Comparison of ENCODE assay signal across 20 cellular contexts in the genomic region with DNA sequence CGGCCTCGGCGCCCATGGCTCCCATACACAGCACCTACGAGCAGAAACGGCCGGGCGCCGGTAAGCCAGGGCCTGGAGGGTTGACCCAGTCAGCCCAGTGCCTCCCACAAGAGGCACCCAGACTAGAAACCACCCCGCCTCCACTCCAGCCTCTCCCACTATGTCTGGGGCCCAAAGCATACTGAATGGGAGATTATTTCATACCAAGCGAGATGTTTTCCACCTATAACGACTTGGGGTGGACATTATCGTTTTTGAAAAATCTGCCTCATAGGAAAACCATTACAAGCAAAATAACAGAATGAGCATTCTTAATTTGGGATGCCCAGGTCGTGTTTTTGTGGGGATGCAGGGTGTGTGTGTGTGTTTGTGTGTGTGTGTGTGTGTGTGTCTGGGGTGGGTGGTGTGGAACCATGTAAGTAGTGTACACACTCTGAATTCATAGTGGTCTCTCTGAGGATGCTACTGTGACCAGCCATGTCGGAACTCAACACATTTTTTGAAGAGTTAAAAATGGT. TPM values are rescaled to one million over a fixed set of nuclear protein-coding genes. Genes with fewer than 3 reads are reported as not detected.
DNase-seq lines count a peak whose midpoint lies in the region; ATAC-seq, FAIRE-seq and TF ChIP-seq lines count a peak whose summit lies in the region.
"Had no signal": no experiment of that assay in that cellular context is flagged by ENCODE, and none has a peak within 500 bp of the region (broad histone marks: within the 10 kb centered on the region; RNA-seq: fewer than 3 reads in every experiment).

No MANE protein-coding gene starts in this region.

- peak overlapping the region; percentile 47 for H3K23ac ChIP-seq in IMR-90 (ENCODE audit: low read depth, low read length)

- no CpG with 5 or more reads among the region's 14 CpGs for WGBS in IMR-90 (ENCODE audit: extremely low coverage in 2 of 2, insufficient read length in 1 of 2), 2 experiments

- DNase-seq in IMR-90 = no peak
- DNase-seq in bronchial epithelial cell (ENCODE audit: low read depth) = no peak
- no peak for DNase-seq in lower lobe of right lung
- no peak for DNase-seq in gastrocnemius medialis
- DNase-seq in globus pallidus (ENCODE audit: low spot score) = no peak
- DNase-seq in D341Med (ENCODE audit: low spot score) = no peak
- DNase-seq in activated CD4-positive, alpha-beta T cell treated with anti-CD3 and anti-CD28 coated beads for 4 hours = no peak
- DNase-seq: activated CD4-positive, alpha-beta T cell treated with anti-CD3 and anti-CD28 coated beads, Interleukin-2, amount 10 ng/mL, durations not matched to agents 7 days and 5 days; activated CD8-positive, alpha-beta memory T cell treated with anti-CD3 and anti-CD28 coated beads, Interleukin-2, amount 50 U/mL, for 4 hours; effector CD8-positive, alpha-beta T cell; immature natural killer cell; KG1; NCI-H1092 treated with DMSO at 0.1 percent for 48 hours; NCI-H2029 treated with DMSO at 0.1 percent for 48 hours; NCI-H510A had no signal

- H3K4me2 ChIP-seq in IMR-90 (ENCODE audit: low read depth, low read length) = peak overlapping the region; percentile 83

- H2BK15ac ChIP-seq in IMR-90 (ENCODE audit: low read depth, low read length) = peak overlapping the region; percentile 63; the same call in 1 of the 3 replicates

- no peaks in the 10 kb centered on the region for H3K9me1 ChIP-seq in IMR-90 (ENCODE audit: insufficient read depth, low read length)

- TF ChIP-seq CTCF in IMR-90 (conservative IDR thresholded peaks at IDR 0.05; ENCODE audit: low read depth, low read length) = no peak
- no peak for TF ChIP-seq CTCF in bronchial epithelial cell (IDR thresholded peaks at IDR 0.05; ENCODE audit: insufficient read depth, low read length, severe bottlenecking)
- TF ChIP-seq CTCF in lower lobe of right lung (IDR thresholded peaks at IDR 0.05) = no peak
- no peak for TF ChIP-seq CTCF in gastrocnemius medialis (IDR thresholded peaks at IDR 0.05 in 4 of 5, conservative IDR thresholded peaks at IDR 0.05 in 1 of 5)

- H3K9ac ChIP-seq in IMR-90 (ENCODE audit: low read depth, low read length) = peak overlapping the region; percentile 87

- no peak for ATAC-seq in IMR-90 (ENCODE audit: low read depth)
- ATAC-seq in lower lobe of right lung = no peak
- ATAC-seq in gastrocnemius medialis = no peak
- no peak for ATAC-seq in HG03432 (IDR thresholded peaks at IDR 0.05; ENCODE audit: unreplicated experiment)
- ATAC-seq: heart left ventricle, right cardiac atrium, Right ventricle myocardium inferior had no signal

- CTCF ChIA-PET in IMR-90 (lab: Yijun Ruan, JAX) = interaction anchor here (1.0 kb wide), 1 partner anchor 15 kb away, joined by 4 read pairs; no protein-coding TSS in a partner anchor

- intact Hi-C loops in IMR-90 (cut with micrococcal nuclease) (loop anchor here (5.0 kb wide), 1 partner anchor 1054 kb away; no protein-coding TSS in a partner anchor), lower lobe of right lung (cut with DNase I) (no loop called here), gastrocnemius medialis (cut with DNase I; ENCODE audit: low total_unique reads) (no loop called here)

- H3K4me3 ChIP-seq in IMR-90 (ENCODE audit: insufficient read depth, low read depth, low read length) (peak overlapping the region; percentile 40), bronchial epithelial cell (ENCODE audit: low read depth, low read length) (no peak overlapping the region), lower lobe of right lung (peak overlapping the region; percentile 70), gastrocnemius medialis (no peak overlapping the region)
- H3K4me3 ChIP-seq: testis had no signal

- POLR2A ChIA-PET in IMR-90 (lab: Charles Lee; ENCODE audit: unreplicated experiment) = no interaction called here

- peak overlapping the region; percentile 76 to 84 for H4K8ac ChIP-seq in IMR-90 (ENCODE audit: low read depth in 2 of 2, low read length in 2 of 2)

- H3K18ac ChIP-seq in IMR-90 (ENCODE audit: low read depth, low read length) = peak overlapping the region; percentile 77

- H3K14ac ChIP-seq in IMR-90 (replicated peaks; ENCODE audit: low read depth, low read length) = peak overlapping the region; percentile 72

- peak; percentile 13 for FAIRE-seq in bronchial epithelial cell (lab: Jason Lieb, UNC)

- 0 out of 2 replicates have a peak overlapping the region, but pooled peaks have one; percentile 17 for H2BK20ac ChIP-seq in IMR-90 (ENCODE audit: low read depth, low read length)

- peak overlapping the region; percentile 63 for H2AK9ac ChIP-seq in IMR-90 (replicated peaks; ENCODE audit: low read depth, low read length, poor library complexity)

- no peaks in the 10 kb centered on the region for H4K20me1 ChIP-seq in IMR-90 (ENCODE audit: insufficient read depth, low read length)

- H3K27me3 ChIP-seq in IMR-90 (ENCODE audit: control insufficient read depth, insufficient read depth, low read length) = no peaks in the 10 kb centered on the region
- peaks cover 86% of the 10 kb centered on the region for H3K27me3 ChIP-seq in bronchial epithelial cell (ENCODE audit: control insufficient read depth, insufficient read depth, low read length)
- H3K27me3 ChIP-seq in lower lobe of right lung (ENCODE audit: low read depth) = peaks cover 79% of the 10 kb centered on the region
- no peaks in the 10 kb centered on the region for H3K27me3 ChIP-seq in gastrocnemius medialis
- H3K27me3 ChIP-seq: testis had no signal

- no TSS peak for BruUV-seq in IMR-90 (replicated peaks; lab: Mats Ljungman, UMichigan)

- H4K5ac ChIP-seq in IMR-90 (ENCODE audit: low read depth, low read length) = peak overlapping the region; percentile 76

- peak overlapping the region; percentile 66 for H2BK5ac ChIP-seq in IMR-90 (ENCODE audit: low read depth, low read length, poor library complexity, severe bottlenecking)

- peaks cover 6% of the 10 kb centered on the region for H3K36me3 ChIP-seq in IMR-90 (ENCODE audit: control insufficient read depth, insufficient read depth, low read length)
- no peaks in the 10 kb centered on the region for H3K36me3 ChIP-seq in bronchial epithelial cell (ENCODE audit: control insufficient read depth, insufficient read depth, low read length)
- H3K36me3 ChIP-seq in lower lobe of right lung = no peaks in the 10 kb centered on the region
- peaks cover 0 to 20% of the 10 kb centered on the region in 2 donors for H3K36me3 ChIP-seq in gastrocnemius medialis
- H3K36me3 ChIP-seq: heart left ventricle had no signal

- H4K91ac ChIP-seq in IMR-90 (ENCODE audit: insufficient read depth, low read depth, low read length) = peak overlapping the region; percentile 76

- H3K27ac ChIP-seq in IMR-90 (ENCODE audit: insufficient read depth, low read length) (peak overlapping the region; percentile 80), lower lobe of right lung (peak overlapping the region; percentile 89), gastrocnemius medialis (peak overlapping the region; percentile 90 to 96 (median 94))
- H3K27ac ChIP-seq: testis had no signal

- no peak for TF ChIP-seq RAD21 in IMR-90 (IDR thresholded peaks at IDR 0.05; ENCODE audit: low read length)

- H2AK5ac ChIP-seq in IMR-90 (ENCODE audit: low read depth, low read length) = peak overlapping the region; percentile 48; the same call in 1 of the 2 replicates

- H3K9me3 ChIP-seq in IMR-90 (ENCODE audit: control insufficient read depth, insufficient read depth, low read length) (no peaks in the 10 kb centered on the region), lower lobe of right lung (no peaks in the 10 kb centered on the region), gastrocnemius medialis (no peaks in the 10 kb centered on the region)
- H3K9me3 ChIP-seq: heart left ventricle, testis had no signal

- in situ Hi-C loops in IMR-90 (cut with MboI; ENCODE audit: low sequenced_read_pairs) = loop anchor here (10.0 kb wide), 1 partner anchor 951 kb away; no protein-coding TSS in a partner anchor
- in situ Hi-C loops in gastrocnemius medialis (cut with MboI; ENCODE audit: low sequenced_read_pairs in 4 of 4) = loop anchor here in 3 of 4 donors (5.0 to 10.0 kb wide), 3 partner anchors 289 to 781 kb away; no protein-coding TSS in a partner anchor

- H3K4me1 ChIP-seq in IMR-90 (ENCODE audit: control insufficient read depth, insufficient read depth, low read length) = peaks cover 13% of the 10 kb centered on the region
- peaks cover 32% of the 10 kb centered on the region for H3K4me1 ChIP-seq in lower lobe of right lung
- peaks cover 40 to 43% of the 10 kb centered on the region in 2 donors for H3K4me1 ChIP-seq in gastrocnemius medialis

- H3K56ac ChIP-seq in IMR-90 (ENCODE audit: extremely low read depth, insufficient read depth, low read length) = peak overlapping the region; percentile 50; the same call in 1 of the 2 replicates

- peaks cover 9 to 33% of the 10 kb centered on the region in 2 experiments; a peak in 3 of 4 replicates for H3K79me1 ChIP-seq in IMR-90 (ENCODE audit: low read depth in 1 of 2, low read length in 2 of 2)

- H2BK120ac ChIP-seq in IMR-90 (ENCODE audit: low read depth, low read length) = peak overlapping the region; percentile 73

- peak overlapping the region; percentile 79 for H3K4ac ChIP-seq in IMR-90 (ENCODE audit: low read depth, low read length)

- dilution Hi-C loops in IMR-90 (cut with HindIII; ENCODE audit: low sequenced_read_pairs, unreplicated experiment) = no loop called here

- no peak for TF ChIP-seq POLR2A in IMR-90 (IDR thresholded peaks at IDR 0.05; ENCODE audit: low read depth, low read length)
- no peak for TF ChIP-seq POLR2A in gastrocnemius medialis (IDR thresholded peaks at IDR 0.05)

- H2AFZ ChIP-seq in IMR-90 (replicated peaks; ENCODE audit: low read length, poor library complexity) = peak overlapping the region; percentile 90

RNA-seq across cellular contexts. Expression of a gene that starts 1.6 kb away (rescaled TPM):
- total RNA-seq in IMR-90 (2012; rRNA removed) = 1.4 and 1.7 TPM in 2 replicates
- polyA plus RNA-seq in IMR-90 (2012; rRNA removed) = 1.8 and 2.1 TPM in 2 replicates
- polyA plus RNA-seq in IMR-90 (2012; cell fraction: cytosol; rRNA removed) = 0.50 and 1.7 TPM in 2 replicates
- polyA plus RNA-seq in IMR-90 (2012; cell fraction: nucleus; rRNA removed; ENCODE audit: low replicate concordance) = 3.9 and 5.3 TPM in 2 replicates
- total RNA-seq in bronchial epithelial cell = 0.53 TPM in 1 of 2 replicates, not detected in the other
- 4.6 TPM for total RNA-seq in lower lobe of right lung
- total RNA-seq in gastrocnemius medialis = 1 to 10 TPM; 2.6 to 5.6 (median 4.2) TPM
- total RNA-seq: activated CD4-positive, alpha-beta T cell treated with anti-CD3 and anti-CD28 coated beads, Interleukin-2, amount 10 ng/mL, durations not matched to agents 7 days and 5 days; heart left ventricle; right cardiac atrium; Right ventricle myocardium inferior; testis had no signal
- polyA plus RNA-seq: heart left ventricle, right cardiac atrium had no signal

RNA-seq across cellular contexts. Expression of a gene that starts 2.5 kb away (rescaled TPM):
- total RNA-seq in IMR-90 (2012; rRNA removed) (19.9 and 23.9 TPM in 2 replicates), bronchial epithelial cell (not detected in 2 replicates), lower lobe of right lung (16.0 TPM), gastrocnemius medialis (1 to 10 TPM; 2.7 to 7.1 (median 7.0) TPM)
- 28.1 and 29.4 TPM in 2 replicates for polyA plus RNA-seq in IMR-90 (2012; rRNA removed)
- polyA plus RNA-seq in IMR-90 (2012; cell fraction: cytosol; rRNA removed) = 27.6 and 56.3 TPM in 2 replicates
- 34.9 and 41.0 TPM in 2 replicates for polyA plus RNA-seq in IMR-90 (2012; cell fraction: nucleus; rRNA removed; ENCODE audit: low replicate concordance)
- total RNA-seq: activated CD4-positive, alpha-beta T cell treated with anti-CD3 and anti-CD28 coated beads, Interleukin-2, amount 10 ng/mL, durations not matched to agents 7 days and 5 days; Right ventricle myocardium inferior had no signal

RNA-seq across cellular contexts. Expression of a gene that starts 6.4 kb away (rescaled TPM):
- total RNA-seq in IMR-90 (2012; rRNA removed) (0.83 and 0.90 TPM in 2 replicates), bronchial epithelial cell (not detected in 2 replicates), lower lobe of right lung (4.6 TPM), gastrocnemius medialis (1 to 10 TPM in 3 of 4 donors, under 1 TPM in 1; 0.53 to 6.2 (median 3.0) TPM)
- polyA plus RNA-seq in IMR-90 (2012; rRNA removed) = 5.4 and 8.8 TPM in 2 replicates
- 4.3 and 8.1 TPM in 2 replicates for polyA plus RNA-seq in IMR-90 (2012; cell fraction: cytosol; rRNA removed)
- 17.8 and 28.7 TPM in 2 replicates for polyA plus RNA-seq in IMR-90 (2012; cell fraction: nucleus; rRNA removed; ENCODE audit: low replicate concordance)
- total RNA-seq: activated CD4-positive, alpha-beta T cell treated with anti-CD3 and anti-CD28 coated beads, Interleukin-2, amount 10 ng/mL, durations not matched to agents 7 days and 5 days; Right ventricle myocardium inferior had no signal

RNA-seq across cellular contexts. Expression of a gene that starts 10.5 kb away (rescaled TPM):
- under 0.01 and 0.18 TPM in 2 replicates for total RNA-seq in IMR-90 (2012; rRNA removed)
- polyA plus RNA-seq in IMR-90 (2012; rRNA removed) = 1.7 TPM in 2 replicates
- polyA plus RNA-seq in IMR-90 (2012; cell fraction: cytosol; rRNA removed) = 2.0 and 2.2 TPM in 2 replicates
- 0.51 and 0.71 TPM in 2 replicates for polyA plus RNA-seq in IMR-90 (2012; cell fraction: nucleus; rRNA removed; ENCODE audit: low replicate concordance)
- not detected in 2 replicates for total RNA-seq in bronchial epithelial cell
- total RNA-seq in lower lobe of right lung = 2.2 TPM
- 10 to 100 TPM in 1 of 4 donors, 1 to 10 TPM in 3; 5.3 to 12.8 (median 8.6) TPM for total RNA-seq in gastrocnemius medialis
- total RNA-seq: activated CD4-positive, alpha-beta T cell treated with anti-CD3 and anti-CD28 coated beads, Interleukin-2, amount 10 ng/mL, durations not matched to agents 7 days and 5 days; right cardiac atrium; Right ventricle myocardium inferior had no signal
- polyA plus RNA-seq: heart left ventricle had no signal

RNA-seq across cellular contexts. Expression of a gene that starts 15.4 kb away (rescaled TPM):
- total RNA-seq in IMR-90 (2012; rRNA removed) = 0.36 and 1.1 TPM in 2 replicates
- 7.2 and 8.0 TPM in 2 replicates for polyA plus RNA-seq in IMR-90 (2012; rRNA removed)
- polyA plus RNA-seq in IMR-90 (2012; cell fraction: cytosol; rRNA removed) = 4.3 and 5.1 TPM in 2 replicates
- 4.5 and 16.6 TPM in 2 replicates for polyA plus RNA-seq in IMR-90 (2012; cell fraction: nucleus; rRNA removed; ENCODE audit: low replicate concordance)
- not detected in 2 replicates for total RNA-seq in bronchial epithelial cell
- total RNA-seq in lower lobe of right lung = 8.5 TPM
- total RNA-seq in gastrocnemius medialis = 1 to 10 TPM; 1.7 to 4.2 (median 2.9) TPM

Comparison
In these comparisons a context has a peak if more than half of its experiments do, and no peak if none do; other contexts are left out.
1. H3K4me3 ChIP-seq: peak in IMR-90 (single experiment) and lower lobe of right lung (single experiment); none in bronchial epithelial cell (single experiment) and gastrocnemius medialis (0 of 4).
2. Peak in every context shown above with its lines, with median percentiles within 50 percentile points of each other: H3K27ac ChIP-seq.